ENCODE assay signal across 1 cellular context in genomic region chr12:92085040-92085439, GRCh38.
TF ChIP-seq lines count a peak whose summit lies in the region.

No MANE protein-coding gene starts in this region.

TF ChIP-seq in K562, 482 proteins besides CTCF, POLR2A, EP300 and RAD21 (continued from another document):
- TF ChIP-seq THRB (CRISPR knock-in tag; conservative IDR thresholded peaks at IDR 0.05), result no peak
- TF ChIP-seq JUND (IDR thresholded peaks at IDR 0.05; ENCODE audit: borderline replicate concordance, low read depth, low read length), result no peak
- no peak for TF ChIP-seq JUND (tag; IDR thresholded peaks at IDR 0.05; ENCODE audit: borderline replicate concordance, low read depth, low read length)
- no peak for TF ChIP-seq PHF20 (IDR thresholded peaks at IDR 0.05; ENCODE audit: partially characterized antibody)
- TF ChIP-seq JUNB (CRISPR knock-in tag; conservative IDR thresholded peaks at IDR 0.05), result no peak
- TF ChIP-seq MITF (IDR thresholded peaks at IDR 0.05), result no peak
- TF ChIP-seq TCF15 (CRISPR knock-in tag; IDR thresholded peaks at IDR 0.05), result no peak
- no peak for TF ChIP-seq MLLT1 (IDR thresholded peaks at IDR 0.05)
- no peak for TF ChIP-seq ATF1 (CRISPR knock-in tag; IDR thresholded peaks at IDR 0.05)
- TF ChIP-seq ATF1 (tag; IDR thresholded peaks at IDR 0.05), result no peak
- TF ChIP-seq EZH2 (IDR thresholded peaks at IDR 0.05; ENCODE audit: borderline replicate concordance, low read depth, low read length), result no peak
- no peak for TF ChIP-seq ZKSCAN3 (CRISPR knock-in tag; IDR thresholded peaks at IDR 0.05)
- no peak for TF ChIP-seq ZSCAN29 (IDR thresholded peaks at IDR 0.05)
- no peak for TF ChIP-seq DEAF1 (CRISPR knock-in tag; IDR thresholded peaks at IDR 0.05)
- TF ChIP-seq BCOR (IDR thresholded peaks at IDR 0.05), result no peak
- TF ChIP-seq GTF3C2 (IDR thresholded peaks at IDR 0.05; ENCODE audit: borderline replicate concordance, extremely low read depth, insufficient read length), result no peak
